Comparison of ENCODE assay signal across 19 cellular contexts in the genomic region with DNA sequence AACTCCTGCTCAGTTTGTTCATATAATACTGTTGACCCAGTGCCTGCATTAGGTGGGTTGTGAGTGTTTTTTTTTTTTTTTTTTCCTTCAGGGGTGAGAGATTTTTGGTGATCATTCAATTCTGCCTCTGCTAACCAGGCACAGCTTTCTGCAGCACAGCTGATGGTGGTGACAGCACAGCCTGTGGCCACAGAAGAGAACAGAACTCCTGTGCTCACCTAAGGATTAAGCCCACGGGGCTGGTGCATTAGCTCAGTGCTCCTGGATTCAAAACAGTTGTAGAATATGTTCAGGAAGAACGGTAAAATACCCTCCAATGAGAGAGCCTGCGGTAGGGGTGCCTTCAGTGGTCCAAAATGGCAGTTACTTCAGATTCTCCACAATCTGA. TPM values are rescaled to one million over a fixed set of nuclear protein-coding genes. Genes with fewer than 3 reads are reported as not detected.
"Had no signal": no experiment of that assay in that cellular context is flagged by ENCODE, and none has a peak within 500 bp of the region (broad histone marks: within the 10 kb centered on the region; RNA-seq: fewer than 3 reads in every experiment).

No MANE protein-coding gene starts in this region.

- H3K9me3 Mint-ChIP-seq: central memory CD8-positive, alpha-beta T cell; neural crest cell; stimulated activated memory B cell treated with anti-CD40 and anti-IgM and Interleukin-4, amounts not matched to agents 10 μg/mL and 1 μg/mL and 100 μg/mL, for 72 hours had no signal

- DNase-seq: activated CD8-positive, alpha-beta memory T cell treated with anti-CD3 and anti-CD28 coated beads for 24 hours; activated CD8-positive, alpha-beta memory T cell treated with anti-CD3 and anti-CD28 coated beads, Interleukin-2, amount 50 U/mL, for 48 hours; activated effector memory CD4-positive, alpha-beta T cell treated with Interleukin-2 at 50 U/mL for 16 hours; activated naive CD4-positive, alpha-beta T cell treated with anti-CD3 and anti-CD28 coated beads, Interleukin-2, amount 50 U/mL, for 16 hours; activated T-cell treated with anti-CD3 and anti-CD28 coated beads, Interleukin-2, amount 50 U/mL, for 48 hours; lower lobe of right lung; ovary; sigmoid colon; stimulated activated CD4-positive, alpha-beta T cell treated with anti-CD3 and anti-CD28 coated beads, Interleukin-4, amount 100 ng/mL, for 4 hours; testis; upper lobe of left lung had no signal

- H3K4me3 Mint-ChIP-seq: central memory CD8-positive, alpha-beta T cell; neural crest cell; stimulated activated memory B cell treated with anti-CD40 and anti-IgM and Interleukin-4, amounts not matched to agents 10 μg/mL and 1 μg/mL and 100 μg/mL, for 72 hours had no signal

- H3K4me3 ChIP-seq: ascending aorta, coronary artery, hepatocyte, lower lobe of right lung, ovary, sigmoid colon, testis, upper lobe of left lung had no signal

- H3K4me1 Mint-ChIP-seq: central memory CD8-positive, alpha-beta T cell; stimulated activated memory B cell treated with anti-CD40 and anti-IgM and Interleukin-4, amounts not matched to agents 10 μg/mL and 1 μg/mL and 100 μg/mL, for 72 hours had no signal

- H3K27ac Mint-ChIP-seq: stimulated activated memory B cell treated with anti-CD40 and anti-IgM and Interleukin-4, amounts not matched to agents 10 μg/mL and 1 μg/mL and 100 μg/mL, for 72 hours had no signal

- ATAC-seq: activated CD4-positive, CD25-positive, alpha-beta regulatory T cell treated with anti-CD3 and anti-CD28 coated beads, Interleukin-2, amount 50 U/mL, for 24 hours; lower lobe of right lung; stimulated activated memory B cell treated with anti-CD40 and anti-IgM and Interleukin-4, amounts not matched to agents 10 μg/mL and 1 μg/mL and 100 μg/mL, for 72 hours had no signal

- H3K27me3 Mint-ChIP-seq: central memory CD8-positive, alpha-beta T cell; stimulated activated memory B cell treated with anti-CD40 and anti-IgM and Interleukin-4, amounts not matched to agents 10 μg/mL and 1 μg/mL and 100 μg/mL, for 72 hours had no signal

- H3K36me3 Mint-ChIP-seq: stimulated activated memory B cell treated with anti-CD40 and anti-IgM and Interleukin-4, amounts not matched to agents 10 μg/mL and 1 μg/mL and 100 μg/mL, for 72 hours had no signal

RNA-seq across cellular contexts. Expression of a gene that starts 42.2 kb away (rescaled TPM):
- total RNA-seq: ascending aorta, pulmonary artery endothelial cell had no signal
